In the genomic region with DNA sequence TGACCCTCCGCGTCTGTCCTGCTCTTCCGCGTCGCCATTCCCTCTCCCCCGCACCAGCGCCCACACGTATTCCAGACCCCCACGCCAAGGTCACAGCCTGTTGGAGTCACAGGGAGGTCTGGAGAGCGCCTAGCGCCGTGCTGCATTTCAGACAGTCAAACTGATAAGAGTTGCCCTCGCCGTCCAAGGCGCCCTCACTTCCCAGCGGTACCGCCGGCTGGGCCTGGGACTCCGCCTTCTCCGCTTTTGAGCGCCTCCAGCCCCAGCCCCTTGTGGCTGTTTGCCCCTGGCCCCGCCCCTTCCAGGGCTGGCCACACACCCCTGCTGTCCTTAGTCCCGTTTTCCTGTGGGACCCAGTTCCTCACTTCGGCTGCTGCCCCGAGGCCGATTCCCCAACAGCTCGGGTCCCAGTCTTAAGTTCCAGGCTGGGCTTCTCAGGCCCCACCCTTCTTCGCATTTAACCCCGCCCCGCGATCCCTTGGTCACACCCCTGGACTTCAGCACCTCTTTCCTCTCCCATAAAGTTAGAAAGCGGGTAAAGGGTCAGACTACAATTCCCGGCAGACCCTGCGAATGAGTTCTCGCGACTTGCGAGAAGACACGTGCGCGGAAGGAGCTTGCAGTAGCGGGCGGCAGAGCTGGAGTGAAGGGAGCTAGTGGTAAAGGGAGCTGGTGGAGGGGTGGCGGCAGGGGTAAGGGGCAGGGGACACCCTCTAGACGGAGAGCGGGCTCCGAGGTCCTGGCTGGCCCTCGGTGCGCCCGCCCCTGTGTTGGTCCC, we compare ENCODE assay signal across 8 cellular contexts. TPM values are rescaled to one million over a fixed set of nuclear protein-coding genes. Genes with fewer than 3 reads are reported as not detected.
DNase-seq lines count a peak whose midpoint lies in the region; ATAC-seq, FAIRE-seq and TF ChIP-seq lines count a peak whose summit lies in the region.

A gene (plus strand): TSS at position 612 of the 778 bp plus-strand sequence. CDS start 1,085 bp downstream, outside the sequence.

- H3K27ac Mint-ChIP-seq in WTC11 = peak within 1 kb of the TSS; percentile 99

- 0 to 1% (median 1%) methylated on average over 49 of the region's 49 CpGs for WGBS in small intestine, 3 donors

- peak; percentile 95 for ATAC-seq in GM18909 (IDR thresholded peaks at IDR 0.05; ENCODE audit: poor library complexity, unreplicated experiment)
- peak; percentile 95 for ATAC-seq in HG03175 (IDR thresholded peaks at IDR 0.05; ENCODE audit: unreplicated experiment)
- peak; percentile 84 for ATAC-seq in WTC11

- H3K4me3 ChIP-seq in AG04450 (ENCODE audit: low read depth, low read length) = peak within 1 kb of the TSS; percentile 80
- H3K4me3 ChIP-seq in cardiac fibroblast (replicated peaks in 1 of 2; ENCODE audit: low read depth in 2 of 2, low read length in 2 of 2) = peak within 1 kb of the TSS; percentile 58 to 83
- H3K4me3 ChIP-seq in small intestine (ENCODE audit: low read depth in 1 of 2, low read length in 2 of 2) = peak within 1 kb of the TSS; percentile 69 to 77

- H3K27ac ChIP-seq in AG04450 (ENCODE audit: low read depth, low read length) (peak within 1 kb of the TSS; percentile 86), small intestine (ENCODE audit: low read depth in 1 of 2, low read length in 1 of 2) (peak within 1 kb of the TSS; percentile 94 to 99)

- H3K36me3 Mint-ChIP-seq in WTC11 = peaks cover 2% of the 10 kb centered on the region; the same call in 1 of the 2 replicates

- peak within 1 kb of the TSS; percentile 98 for H3K4me3 Mint-ChIP-seq in WTC11

- DNase-seq in AG04450 (ENCODE audit: low read depth, low spot score) (peak; percentile 97), NCI-H226 (peak; percentile 97), WTC11 (ENCODE audit: low spot score) (peak; percentile 98), cardiac fibroblast (ENCODE audit: low read depth in 2 of 2) (peak; percentile 99), iPS-NIHi11 (ENCODE audit: low spot score) (peak; percentile 96), small intestine (peak; percentile 99)

- H3K27me3 Mint-ChIP-seq in WTC11 (ENCODE audit: low read depth) = peaks cover 45% of the 10 kb centered on the region

- no peaks in the 10 kb centered on the region for H3K9me3 Mint-ChIP-seq in WTC11

- H3K4me1 ChIP-seq in small intestine (ENCODE audit: control insufficient read depth in 2 of 2, insufficient read depth in 1 of 2, low read depth in 1 of 2, low read length in 1 of 2) = peaks cover 4 to 7% of the 10 kb centered on the region in 2 donors

- CTCF ChIA-PET in AG04450 (lab: Charles Lee) = interaction anchor here (0.7 to 6.1 kb wide), 11 partner anchors 11 to 95 kb away, joined by 3 to 168 read pairs (median 6); no protein-coding TSS in a partner anchor
- CTCF ChIA-PET in WTC11 (lab: Charles Lee) = interaction anchor here (0.8 to 35.9 kb wide), 19 partner anchors 9 to 203 kb away, joined by 3 to 2316 read pairs (median 6); a partner anchor contains a TSS

- no peak for FAIRE-seq in small intestine (lab: Jason Lieb, UNC)

- H3K4me1 Mint-ChIP-seq in WTC11 = peaks cover 52% of the 10 kb centered on the region

- H3K9me3 ChIP-seq in AG04450 (ENCODE audit: control insufficient read depth, insufficient read depth, low read length) = no peaks in the 10 kb centered on the region; the same call in 1 of the 2 replicates
- no peaks in the 10 kb centered on the region for H3K9me3 ChIP-seq in small intestine (ENCODE audit: control insufficient read depth, low read depth)

- no peaks in the 10 kb centered on the region for H3K36me3 ChIP-seq in small intestine (ENCODE audit: control insufficient read depth in 2 of 2, insufficient read depth in 2 of 2, low read length in 2 of 2)

- H3K27me3 ChIP-seq in AG04450 (ENCODE audit: control insufficient read depth, insufficient read depth, low read length) (peaks cover 3% of the 10 kb centered on the region), small intestine (ENCODE audit: control insufficient read depth in 2 of 2, insufficient read depth in 2 of 2, low read length in 2 of 2) (peaks cover 0 to 7% of the 10 kb centered on the region in 2 donors)

- 0 out of 2 replicates have a peak, but pooled peaks have one; percentile 7 for TF ChIP-seq CTCF in AG04450 (IDR thresholded peaks at IDR 0.05; ENCODE audit: low read depth, low read length)
- no peak for TF ChIP-seq CTCF in WTC11 (IDR thresholded peaks at IDR 0.05)
- TF ChIP-seq CTCF in cardiac fibroblast (IDR thresholded peaks at IDR 0.05; ENCODE audit: low read depth, low read length) = no peak

- POLR2A ChIA-PET in AG04450 (lab: Yijun Ruan, JAX) = interaction anchor here (0.6 to 2.9 kb wide), 21 partner anchors 9 to 129 kb away, joined by 3 to 18 read pairs (median 5); a partner anchor contains a TSS
- POLR2A ChIA-PET in WTC11 (lab: Charles Lee) = interaction anchor here (0.6 to 2.9 kb wide), 14 partner anchors 9 to 219 kb away, joined by 3 to 19 read pairs (median 4); a partner anchor contains a TSS

TF ChIP-seq in WTC11, 78 proteins besides CTCF, POLR2A, EP300 and RAD21 (continues in another document):
- no peak for TF ChIP-seq ZNF263 (CRISPR knock-in tag; IDR thresholded peaks at IDR 0.05; ENCODE audit: low read depth)
- TF ChIP-seq SMAD3 (CRISPR knock-in tag; IDR thresholded peaks at IDR 0.05; ENCODE audit: borderline replicate concordance) = no peak
- no peak for TF ChIP-seq MYBL2 (CRISPR knock-in tag; IDR thresholded peaks at IDR 0.05)
- TF ChIP-seq, protein P1, sequence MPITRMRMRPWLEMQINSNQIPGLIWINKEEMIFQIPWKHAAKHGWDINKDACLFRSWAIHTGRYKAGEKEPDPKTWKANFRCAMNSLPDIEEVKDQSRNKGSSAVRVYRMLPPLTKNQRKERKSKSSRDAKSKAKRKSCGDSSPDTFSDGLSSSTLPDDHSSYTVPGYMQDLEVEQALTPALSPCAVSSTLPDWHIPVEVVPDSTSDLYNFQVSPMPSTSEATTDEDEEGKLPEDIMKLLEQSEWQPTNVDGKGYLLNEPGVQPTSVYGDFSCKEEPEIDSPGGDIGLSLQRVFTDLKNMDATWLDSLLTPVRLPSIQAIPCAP (CRISPR knock-in tag; IDR thresholded peaks at IDR 0.05) = no peak
- TF ChIP-seq, protein P2, sequence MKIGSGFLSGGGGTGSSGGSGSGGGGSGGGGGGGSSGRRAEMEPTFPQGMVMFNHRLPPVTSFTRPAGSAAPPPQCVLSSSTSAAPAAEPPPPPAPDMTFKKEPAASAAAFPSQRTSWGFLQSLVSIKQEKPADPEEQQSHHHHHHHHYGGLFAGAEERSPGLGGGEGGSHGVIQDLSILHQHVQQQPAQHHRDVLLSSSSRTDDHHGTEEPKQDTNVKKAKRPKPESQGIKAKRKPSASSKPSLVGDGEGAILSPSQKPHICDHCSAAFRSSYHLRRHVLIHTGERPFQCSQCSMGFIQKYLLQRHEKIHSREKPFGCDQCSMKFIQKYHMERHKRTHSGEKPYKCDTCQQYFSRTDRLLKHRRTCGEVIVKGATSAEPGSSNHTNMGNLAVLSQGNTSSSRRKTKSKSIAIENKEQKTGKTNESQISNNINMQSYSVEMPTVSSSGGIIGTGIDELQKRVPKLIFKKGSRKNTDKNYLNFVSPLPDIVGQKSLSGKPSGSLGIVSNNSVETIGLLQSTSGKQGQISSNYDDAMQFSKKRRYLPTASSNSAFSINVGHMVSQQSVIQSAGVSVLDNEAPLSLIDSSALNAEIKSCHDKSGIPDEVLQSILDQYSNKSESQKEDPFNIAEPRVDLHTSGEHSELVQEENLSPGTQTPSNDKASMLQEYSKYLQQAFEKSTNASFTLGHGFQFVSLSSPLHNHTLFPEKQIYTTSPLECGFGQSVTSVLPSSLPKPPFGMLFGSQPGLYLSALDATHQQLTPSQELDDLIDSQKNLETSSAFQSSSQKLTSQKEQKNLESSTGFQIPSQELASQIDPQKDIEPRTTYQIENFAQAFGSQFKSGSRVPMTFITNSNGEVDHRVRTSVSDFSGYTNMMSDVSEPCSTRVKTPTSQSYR (CRISPR knock-in tag; IDR thresholded peaks at IDR 0.05) = no peak
- TF ChIP-seq, protein P3, sequence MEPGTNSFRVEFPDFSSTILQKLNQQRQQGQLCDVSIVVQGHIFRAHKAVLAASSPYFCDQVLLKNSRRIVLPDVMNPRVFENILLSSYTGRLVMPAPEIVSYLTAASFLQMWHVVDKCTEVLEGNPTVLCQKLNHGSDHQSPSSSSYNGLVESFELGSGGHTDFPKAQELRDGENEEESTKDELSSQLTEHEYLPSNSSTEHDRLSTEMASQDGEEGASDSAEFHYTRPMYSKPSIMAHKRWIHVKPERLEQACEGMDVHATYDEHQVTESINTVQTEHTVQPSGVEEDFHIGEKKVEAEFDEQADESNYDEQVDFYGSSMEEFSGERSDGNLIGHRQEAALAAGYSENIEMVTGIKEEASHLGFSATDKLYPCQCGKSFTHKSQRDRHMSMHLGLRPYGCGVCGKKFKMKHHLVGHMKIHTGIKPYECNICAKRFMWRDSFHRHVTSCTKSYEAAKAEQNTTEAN (CRISPR knock-in tag; IDR thresholded peaks at IDR 0.05) = no peak; the same call in 1 of the 2 replicates
- TF ChIP-seq, protein P4, sequence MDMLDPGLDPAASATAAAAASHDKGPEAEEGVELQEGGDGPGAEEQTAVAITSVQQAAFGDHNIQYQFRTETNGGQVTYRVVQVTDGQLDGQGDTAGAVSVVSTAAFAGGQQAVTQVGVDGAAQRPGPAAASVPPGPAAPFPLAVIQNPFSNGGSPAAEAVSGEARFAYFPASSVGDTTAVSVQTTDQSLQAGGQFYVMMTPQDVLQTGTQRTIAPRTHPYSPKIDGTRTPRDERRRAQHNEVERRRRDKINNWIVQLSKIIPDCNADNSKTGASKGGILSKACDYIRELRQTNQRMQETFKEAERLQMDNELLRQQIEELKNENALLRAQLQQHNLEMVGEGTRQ (CRISPR knock-in tag; IDR thresholded peaks at IDR 0.05) = peak; percentile 90
- no peak for TF ChIP-seq TP53 (CRISPR knock-in tag; IDR thresholded peaks at IDR 0.05)
- TF ChIP-seq NFATC4 (CRISPR knock-in tag; IDR thresholded peaks at IDR 0.05) = no peak
- no peak for TF ChIP-seq ZNF317 (CRISPR knock-in tag; IDR thresholded peaks at IDR 0.05; ENCODE audit: borderline replicate concordance, low read depth)
- peak; percentile 22; the same call in 1 of the 2 replicates for TF ChIP-seq ETV6 (CRISPR knock-in tag; IDR thresholded peaks at IDR 0.05)
- TF ChIP-seq, protein P5, sequence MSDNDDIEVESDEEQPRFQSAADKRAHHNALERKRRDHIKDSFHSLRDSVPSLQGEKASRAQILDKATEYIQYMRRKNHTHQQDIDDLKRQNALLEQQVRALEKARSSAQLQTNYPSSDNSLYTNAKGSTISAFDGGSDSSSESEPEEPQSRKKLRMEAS (CRISPR knock-in tag; IDR thresholded peaks at IDR 0.05) = peak; percentile 54; the same call in 1 of the 2 replicates
- TF ChIP-seq GABPB1 (CRISPR knock-in tag; IDR thresholded peaks at IDR 0.05) = no peak
- TF ChIP-seq OVOL2 (CRISPR knock-in tag; IDR thresholded peaks at IDR 0.05; ENCODE audit: borderline replicate concordance) = no peak
- no peak for TF ChIP-seq ZNF232 (CRISPR knock-in tag; IDR thresholded peaks at IDR 0.05)

RNA-seq across cellular contexts. Expression of the gene that starts here (rescaled TPM):
- 90.1 and 97.7 TPM in 2 replicates for polyA plus RNA-seq in AG04450 (2011; rRNA removed)
- polyA minus RNA-seq in AG04450 (2011; rRNA and poly(A)+ RNA removed) = 90.6 and 98.6 TPM in 2 replicates
- total RNA-seq in WTC11 (2021) = 44.2 to 51.9 TPM (median 49.5 TPM) in 3 replicates
- 10 to 100 TPM; 52.6 to 63.5 (median 59.3) TPM for polyA plus RNA-seq in small intestine

Comparison
In these comparisons a context has a peak if more than half of its experiments do, and no peak if none do; other contexts are left out.
1. Peak in every context shown above with its lines: DNase-seq, ATAC-seq, H3K4me3 ChIP-seq and H3K27ac ChIP-seq.